9 cellular contexts compared by ENCODE assay signal in genomic region chr12:104569348-104570173, GRCh38.
DNase-seq lines count a peak whose midpoint lies in the region; ATAC-seq and TF ChIP-seq lines count a peak whose summit lies in the region.
"Had no signal": no experiment of that assay in that cellular context is flagged by ENCODE, and none has a peak within 500 bp of the region (broad histone marks: within the 10 kb centered on the region; RNA-seq: fewer than 3 reads in every experiment).

No MANE protein-coding gene starts in this region.

- H3K4me1 ChIP-seq in BLaER1 treated with 17β-estradiol and CSF1 and Interleukin-3, amounts not matched to agents 10 nM and 100 nM = peaks cover 58 to 77% (median 69%) of the 10 kb centered on the region in 10 experiments
- H3K4me1 ChIP-seq in left lung = peaks cover 0 to 46% of the 10 kb centered on the region in 2 donors

- peak overlapping the region; percentile 76 to 95 (median 90) for H3K4me2 ChIP-seq in BLaER1 treated with 17β-estradiol and CSF1 and Interleukin-3, amounts not matched to agents 10 nM and 100 nM

- H3K36me3 Mint-ChIP-seq in activated CD4-positive, alpha-beta T cell treated with anti-CD3 and anti-CD28 coated beads, Interleukin-2, amount 10 ng/mL, durations not matched to agents 7 days and 5 days (ENCODE audit: low read depth) = peaks cover 55% of the 10 kb centered on the region

- peak overlapping the region; percentile 33 to 84 (median 80); a peak in 21 of 22 replicates for H3K9ac ChIP-seq in BLaER1 treated with 17β-estradiol and CSF1 and Interleukin-3, amounts not matched to agents 10 nM and 100 nM

- ATAC-seq in GM19328 (IDR thresholded peaks at IDR 0.05; ENCODE audit: unreplicated experiment) (peak; percentile 74), HG03354 (IDR thresholded peaks at IDR 0.05; ENCODE audit: poor library complexity, severe bottlenecking, unreplicated experiment) (peak; percentile 73), left lung (peak; percentile 77)

- peaks cover 68% of the 10 kb centered on the region for H3K4me1 Mint-ChIP-seq in activated CD4-positive, alpha-beta T cell treated with anti-CD3 and anti-CD28 coated beads, Interleukin-2, amount 10 ng/mL, durations not matched to agents 7 days and 5 days

- H3K27me3 Mint-ChIP-seq in activated CD4-positive, alpha-beta T cell treated with anti-CD3 and anti-CD28 coated beads, Interleukin-2, amount 10 ng/mL, durations not matched to agents 7 days and 5 days = no peaks in the 10 kb centered on the region

- peak overlapping the region in 8 of 10 experiments; percentile 24 to 58 (median 42); a peak in 15 of 20 replicates for H3K4me3 ChIP-seq in BLaER1 treated with 17β-estradiol and CSF1 and Interleukin-3, amounts not matched to agents 10 nM and 100 nM
- H3K4me3 ChIP-seq in left lung = no peak overlapping the region
- H3K4me3 ChIP-seq: adrenal gland had no signal

- H3K9me3 Mint-ChIP-seq in activated CD4-positive, alpha-beta T cell treated with anti-CD3 and anti-CD28 coated beads, Interleukin-2, amount 10 ng/mL, durations not matched to agents 7 days and 5 days = peaks cover 14% of the 10 kb centered on the region

- peaks cover 0 to 46% (median 0%) of the 10 kb centered on the region in 11 experiments; a peak in 4 of 22 replicates for H4K20me1 ChIP-seq in BLaER1 treated with 17β-estradiol and CSF1 and Interleukin-3, amounts not matched to agents 10 nM and 100 nM

- peak overlapping the region; percentile 46 for H3K4me3 Mint-ChIP-seq in activated CD4-positive, alpha-beta T cell treated with anti-CD3 and anti-CD28 coated beads, Interleukin-2, amount 10 ng/mL, durations not matched to agents 7 days and 5 days

- H3K27ac ChIP-seq in BLaER1 treated with 17β-estradiol and CSF1 and Interleukin-3, amounts not matched to agents 10 nM and 100 nM = peak overlapping the region in 10 of 11 experiments; percentile 60 to 96 (median 95); a peak in 21 of 22 replicates
- H3K27ac ChIP-seq in left lung = peak overlapping the region in 1 of 2 donors; percentile 86
- H3K27ac ChIP-seq: adrenal gland had no signal

- POLR2A ChIA-PET in activated CD4-positive, alpha-beta T cell treated with anti-CD3 and anti-CD28 coated beads, Interleukin-2, amount 10 ng/mL, durations not matched to agents 7 days and 5 days (lab: Charles Lee) = interaction anchor here (0.6 kb wide), 1 partner anchor 130 kb away, joined by 3 read pairs; no protein-coding TSS in a partner anchor

- H3K27ac Mint-ChIP-seq in activated CD4-positive, alpha-beta T cell treated with anti-CD3 and anti-CD28 coated beads, Interleukin-2, amount 10 ng/mL, durations not matched to agents 7 days and 5 days = peak overlapping the region; percentile 85

- H3K36me3 ChIP-seq in BLaER1 treated with 17β-estradiol and CSF1 and Interleukin-3, amounts not matched to agents 10 nM and 100 nM = peaks cover under 1 to 18% (median 8%) of the 10 kb centered on the region in 11 experiments; a peak in 20 of 22 replicates
- H3K36me3 ChIP-seq in left lung = no peaks in the 10 kb centered on the region
- H3K36me3 ChIP-seq: adrenal gland had no signal

- peaks cover 4 to 13% (median 10%) of the 10 kb centered on the region in 11 experiments for H3K9me3 ChIP-seq in BLaER1 treated with 17β-estradiol and CSF1 and Interleukin-3, amounts not matched to agents 10 nM and 100 nM (replicated peaks in 1 of 11)
- no peaks in the 10 kb centered on the region for H3K9me3 ChIP-seq in left lung
- H3K9me3 ChIP-seq: adrenal gland had no signal

- TF ChIP-seq CTCF in left lung (IDR thresholded peaks at IDR 0.05) = no peak

- peak; percentile 58 for DNase-seq in activated CD4-positive, alpha-beta T cell treated with anti-CD3 and anti-CD28 coated beads, Interleukin-2, amount 10 ng/mL, durations not matched to agents 7 days and 5 days
- peak in 1 of 2 donors; percentile 43 for DNase-seq in left lung
- no peak for DNase-seq in OCI-M2 (lab: John Stamatoyannopoulos, UW; ENCODE audit: unreplicated experiment)
- no peak for DNase-seq in DMS153 (lab: John Stamatoyannopoulos, UW)
- no peak for DNase-seq in DMS79 treated with DMSO at 0.1 percent for 48 hours (lab: John Stamatoyannopoulos, UW)

- CTCF ChIA-PET in activated CD4-positive, alpha-beta T cell treated with anti-CD3 and anti-CD28 coated beads, Interleukin-2, amount 10 ng/mL, durations not matched to agents 7 days and 5 days (lab: Charles Lee) = interaction anchor here (0.7 to 1.8 kb wide), 11 partner anchors 9 to 188 kb away, joined by 3 to 7 read pairs (median 4); no protein-coding TSS in a partner anchor

- no peaks in the 10 kb centered on the region for H3K27me3 ChIP-seq in BLaER1 treated with 17β-estradiol and CSF1 and Interleukin-3, amounts not matched to agents 10 nM and 100 nM
- no peaks in the 10 kb centered on the region for H3K27me3 ChIP-seq in left lung
- H3K27me3 ChIP-seq: adrenal gland had no signal

- intact Hi-C loops in left lung (cut with DNase I) = no loop called here

Comparison
In these comparisons a context has a peak if more than half of its experiments do, and no peak if none do; other contexts are left out.
1. H3K4me3 ChIP-seq: peak in BLaER1 treated with 17β-estradiol and CSF1 and Interleukin-3, amounts not matched to agents 10 nM and 100 nM (8 of 10); none in left lung (0 of 2).
2. Peak in every context shown above with its lines, with median percentiles within 50 percentile points of each other: ATAC-seq.